Comparison of ENCODE assay signal across 9 cellular contexts in genomic region chr7:150756858-150757257, GRCh38. TPM values are rescaled to one million over a fixed set of nuclear protein-coding genes. Genes with fewer than 3 reads are reported as not detected.
DNase-seq lines count a peak whose midpoint lies in the region; ATAC-seq and TF ChIP-seq lines count a peak whose summit lies in the region.
"Had no signal": no experiment of that assay in that cellular context is flagged by ENCODE, and none has a peak within 500 bp of the region (broad histone marks: within the 10 kb centered on the region; RNA-seq: fewer than 3 reads in every experiment).

No MANE protein-coding gene starts in this region.

- peak; percentile 72 for TF ChIP-seq CTCF in CD4-positive, alpha-beta T cell (IDR thresholded peaks at IDR 0.05)
- TF ChIP-seq CTCF in GM23338 (conservative IDR thresholded peaks at IDR 0.05; ENCODE audit: low read depth in 2 of 2): peak; percentile 28 to 38
- peak; percentile 49 to 60 (median 56) for TF ChIP-seq CTCF in right lobe of liver (IDR thresholded peaks at IDR 0.05)

- H3K27ac ChIP-seq in CD4-positive, alpha-beta T cell (ENCODE audit: low read depth, low read length): no peak overlapping the region
- H3K27ac ChIP-seq in GM23338 (ENCODE audit: low read depth): no peak overlapping the region
- H3K27ac ChIP-seq in right lobe of liver: no peak overlapping the region

- H2AFZ ChIP-seq in GM23338: no peak overlapping the region

- no peak for TF ChIP-seq POLR2A in right lobe of liver (IDR thresholded peaks at IDR 0.05)

- ATAC-seq in CD4-positive, alpha-beta T cell (ENCODE audit: poor library complexity): peak; percentile 39
- ATAC-seq in GM23338: no peak
- ATAC-seq in activated CD8-positive, alpha-beta T cell treated with anti-CD3 and anti-CD28 coated beads, Interleukin-2, amount 10 ng/mL, durations not matched to agents 7 days and 5 days: no peak
- peak; percentile 51 to 76 (median 66) for ATAC-seq in right lobe of liver
- ATAC-seq in GM18511 (IDR thresholded peaks at IDR 0.05; ENCODE audit: unreplicated experiment): no peak

- H3K4me3 Mint-ChIP-seq in CD4-positive, alpha-beta T cell: peak overlapping the region; percentile 87
- no peak overlapping the region for H3K4me3 Mint-ChIP-seq in GM23338
- H3K4me3 Mint-ChIP-seq in activated CD8-positive, alpha-beta T cell treated with anti-CD3 and anti-CD28 coated beads, Interleukin-2, amount 10 ng/mL, durations not matched to agents 7 days and 5 days: peak overlapping the region; percentile 67

- H3K27me3 ChIP-seq in CD4-positive, alpha-beta T cell (ENCODE audit: control insufficient read depth, insufficient read depth, low read length): no peaks in the 10 kb centered on the region
- H3K27me3 ChIP-seq in GM23338 (ENCODE audit: insufficient read depth) (peaks cover 6% of the 10 kb centered on the region), right lobe of liver (no peaks in the 10 kb centered on the region)

- peak in 1 of 10 experiments; percentile 34 for DNase-seq in CD4-positive, alpha-beta T cell
- DNase-seq in GM23338 (ENCODE audit: low spot score): peak; percentile 32
- no peak for DNase-seq in activated CD8-positive, alpha-beta T cell treated with anti-CD3 and anti-CD28 coated beads, Interleukin-2, amount 10 ng/mL, durations not matched to agents 7 days and 5 days
- no peak for DNase-seq in right lobe of liver
- DNase-seq in AG20443 (ENCODE audit: low spot score): no peak
- DNase-seq in NCI-H524 treated with DMSO at 0.1 percent for 48 hours (lab: John Stamatoyannopoulos, UW): no peak
- no peak for DNase-seq in cortex of kidney (lab: John Stamatoyannopoulos, UW)
- DNase-seq: HCEC 1CT had no signal

- intact Hi-C loops in CD4-positive, alpha-beta T cell (cut with DNase I, micrococcal nuclease): loop anchor here (1.0 to 10.0 kb wide), 7 partner anchors 40 to 402 kb away; partner anchors contain the start of genes GIMAP1 (in 1 of the 2), GIMAP2 (in 1 of the 2) and GIMAP7 (in 1 of the 2)
- intact Hi-C loops in right lobe of liver (cut with DNase I): no loop called here

- H3K4me1 ChIP-seq in GM23338 (ENCODE audit: insufficient read depth): no peaks in the 10 kb centered on the region
- peaks cover 0 to 4% (median 0%) of the 10 kb centered on the region in 4 donors for H3K4me1 ChIP-seq in right lobe of liver

- H3K36me3 ChIP-seq in GM23338 (ENCODE audit: insufficient read depth): no peaks in the 10 kb centered on the region
- H3K36me3 ChIP-seq in right lobe of liver: no peaks in the 10 kb centered on the region

- peaks cover 2% of the 10 kb centered on the region for H3K9me3 Mint-ChIP-seq in CD4-positive, alpha-beta T cell
- peaks cover 6% of the 10 kb centered on the region; the same call in 2 of the 3 replicates for H3K9me3 Mint-ChIP-seq in GM23338
- peaks cover 8% of the 10 kb centered on the region for H3K9me3 Mint-ChIP-seq in activated CD8-positive, alpha-beta T cell treated with anti-CD3 and anti-CD28 coated beads, Interleukin-2, amount 10 ng/mL, durations not matched to agents 7 days and 5 days (ENCODE audit: insufficient read depth)

- CTCF ChIA-PET in CD4-positive, alpha-beta T cell (lab: Charles Lee): interaction anchor here (0.6 to 2.9 kb wide), 15 partner anchors 8 to 351 kb away, joined by 3 to 48 read pairs (median 3); partner anchors contain the start of genes GIMAP1, GIMAP4, GIMAP5 and GIMAP7
- CTCF ChIA-PET in activated CD8-positive, alpha-beta T cell treated with anti-CD3 and anti-CD28 coated beads, Interleukin-2, amount 10 ng/mL, durations not matched to agents 7 days and 5 days (lab: Charles Lee): interaction anchor here (0.6 to 5.0 kb wide), 18 partner anchors 11 to 401 kb away, joined by 3 to 85 read pairs (median 4); partner anchors contain the start of genes GIMAP2, GIMAP7 and GIMAP8

- peaks cover 54% of the 10 kb centered on the region for H3K4me1 Mint-ChIP-seq in CD4-positive, alpha-beta T cell (ENCODE audit: low read depth)
- H3K4me1 Mint-ChIP-seq in GM23338: no peaks in the 10 kb centered on the region
- peaks cover 49% of the 10 kb centered on the region for H3K4me1 Mint-ChIP-seq in activated CD8-positive, alpha-beta T cell treated with anti-CD3 and anti-CD28 coated beads, Interleukin-2, amount 10 ng/mL, durations not matched to agents 7 days and 5 days (ENCODE audit: low read depth)

- H3K27me3 Mint-ChIP-seq in CD4-positive, alpha-beta T cell: peaks cover 5% of the 10 kb centered on the region
- H3K27me3 Mint-ChIP-seq in GM23338 (ENCODE audit: insufficient read depth, low read depth, poor library complexity): peaks cover 13% of the 10 kb centered on the region
- H3K27me3 Mint-ChIP-seq in activated CD8-positive, alpha-beta T cell treated with anti-CD3 and anti-CD28 coated beads, Interleukin-2, amount 10 ng/mL, durations not matched to agents 7 days and 5 days (ENCODE audit: low read depth): no peaks in the 10 kb centered on the region

- H3K79me2 ChIP-seq in GM23338 (replicated peaks; ENCODE audit: insufficient read depth): no peaks in the 10 kb centered on the region

- H4K20me1 ChIP-seq in GM23338 (replicated peaks; ENCODE audit: insufficient read depth): no peaks in the 10 kb centered on the region; the same call in 1 of the 2 replicates

- H3K27ac Mint-ChIP-seq in CD4-positive, alpha-beta T cell: peak overlapping the region; percentile 99
- no peak overlapping the region for H3K27ac Mint-ChIP-seq in GM23338
- H3K27ac Mint-ChIP-seq in activated CD8-positive, alpha-beta T cell treated with anti-CD3 and anti-CD28 coated beads, Interleukin-2, amount 10 ng/mL, durations not matched to agents 7 days and 5 days: peak overlapping the region; percentile 90

- H3K9me2 ChIP-seq in GM23338 (ENCODE audit: insufficient read depth): no peaks in the 10 kb centered on the region

- no peaks in the 10 kb centered on the region for H3F3A ChIP-seq in GM23338 (replicated peaks; ENCODE audit: low read depth)

- H3K36me3 Mint-ChIP-seq in CD4-positive, alpha-beta T cell (ENCODE audit: low read depth): peaks cover 7% of the 10 kb centered on the region
- no peaks in the 10 kb centered on the region for H3K36me3 Mint-ChIP-seq in GM23338 (ENCODE audit: low read depth)
- H3K36me3 Mint-ChIP-seq in activated CD8-positive, alpha-beta T cell treated with anti-CD3 and anti-CD28 coated beads, Interleukin-2, amount 10 ng/mL, durations not matched to agents 7 days and 5 days (ENCODE audit: low read depth): peaks cover 5% of the 10 kb centered on the region

- no peak overlapping the region for H3K4me2 ChIP-seq in GM23338

- H3K9me3 ChIP-seq in CD4-positive, alpha-beta T cell (ENCODE audit: control insufficient read depth, low read length): no peaks in the 10 kb centered on the region
- H3K9me3 ChIP-seq in right lobe of liver: no peaks in the 10 kb centered on the region

- no peak overlapping the region for H3K4me3 ChIP-seq in GM23338
- no peak overlapping the region for H3K4me3 ChIP-seq in right lobe of liver

- 12% methylated on average over 1 of the region's 1 CpG for WGBS in right lobe of liver (ENCODE audit: insufficient coverage, low coverage, low lambda C conversion rate, missing lambda C conversion rate)

- POLR2A ChIA-PET in CD4-positive, alpha-beta T cell (lab: Charles Lee): interaction anchor here (0.6 to 5.2 kb wide), 9 partner anchors 13 to 306 kb away, joined by 4 to 120 read pairs (median 41); partner anchors contain the start of genes GIMAP1, GIMAP2, GIMAP4 and GIMAP6
- POLR2A ChIA-PET in activated CD8-positive, alpha-beta T cell treated with anti-CD3 and anti-CD28 coated beads, Interleukin-2, amount 10 ng/mL, durations not matched to agents 7 days and 5 days (lab: Charles Lee): interaction anchor here (2.3 to 2.6 kb wide), 3 partner anchors 189 to 308 kb away, joined by 13 to 38 read pairs (median 16); partner anchors contain the start of genes GIMAP4 and GIMAP8

RNA-seq across cellular contexts. Expression of gene GIMAP5, which starts 19.6 kb away (rescaled TPM):
- total RNA-seq in CD4-positive, alpha-beta T cell: 10 to 100 TPM; 31.3 to 35.2 TPM
- not detected in 2 replicates for total RNA-seq in GM23338 (2014; rRNA removed; shearing (Covaris generic))
- not detected in 2 replicates for polyA plus RNA-seq in GM23338 (2016; fragmentation: Nextera tagmentation; extraction: Ambion mirVana)
- total RNA-seq in activated CD8-positive, alpha-beta T cell treated with anti-CD3 and anti-CD28 coated beads, Interleukin-2, amount 10 ng/mL, durations not matched to agents 7 days and 5 days: 10 to 100 TPM; 56.3 to 63.3 TPM
- total RNA-seq in right lobe of liver: 1 to 10 TPM; 2.9 to 9.8 (median 8.0) TPM

RNA-seq across cellular contexts. Expression of gene GIMAP1, which starts 40.4 kb away (rescaled TPM):
- total RNA-seq in CD4-positive, alpha-beta T cell: 1 to 10 TPM; 8.0 to 8.1 TPM
- not detected in 2 replicates for total RNA-seq in GM23338 (2014; rRNA removed; shearing (Covaris generic))
- polyA plus RNA-seq in GM23338 (2016; fragmentation: Nextera tagmentation; extraction: Ambion mirVana): not detected in 2 replicates
- 10 to 100 TPM; 19.0 to 20.2 TPM for total RNA-seq in activated CD8-positive, alpha-beta T cell treated with anti-CD3 and anti-CD28 coated beads, Interleukin-2, amount 10 ng/mL, durations not matched to agents 7 days and 5 days
- total RNA-seq in right lobe of liver: 1 to 10 TPM in 5 of 6 experiments, under 1 TPM in 1; 0.73 to 2.4 (median 1.8) TPM

RNA-seq across cellular contexts. Expression of gene TMEM176B, which starts 43.3 kb away (rescaled TPM):
- not detected for total RNA-seq in CD4-positive, alpha-beta T cell
- 0.35 and 0.47 TPM in 2 replicates for total RNA-seq in GM23338 (2014; rRNA removed; shearing (Covaris generic))
- polyA plus RNA-seq in GM23338 (2016; fragmentation: Nextera tagmentation; extraction: Ambion mirVana): 0.42 and 0.83 TPM in 2 replicates
- not detected for total RNA-seq in activated CD8-positive, alpha-beta T cell treated with anti-CD3 and anti-CD28 coated beads, Interleukin-2, amount 10 ng/mL, durations not matched to agents 7 days and 5 days
- 1,000 to 10,000 TPM in 1 of 6 experiments, 100 to 1,000 TPM in 5; 711 to 1,315 (median 795) TPM for total RNA-seq in right lobe of liver

RNA-seq across cellular contexts. Expression of gene TMEM176A, which starts 43.7 kb away (rescaled TPM):
- not detected for total RNA-seq in CD4-positive, alpha-beta T cell
- total RNA-seq in GM23338 (2014; rRNA removed; shearing (Covaris generic)): not detected in 2 replicates
- 0.34 and 0.66 TPM in 2 replicates for polyA plus RNA-seq in GM23338 (2016; fragmentation: Nextera tagmentation; extraction: Ambion mirVana)
- not detected for total RNA-seq in activated CD8-positive, alpha-beta T cell treated with anti-CD3 and anti-CD28 coated beads, Interleukin-2, amount 10 ng/mL, durations not matched to agents 7 days and 5 days
- 1,000 to 10,000 TPM in 1 of 6 experiments, 100 to 1,000 TPM in 5; 441 to 1,033 (median 702) TPM for total RNA-seq in right lobe of liver

Comparison
In these comparisons a context has a peak if more than half of its experiments do, and no peak if none do; other contexts are left out.
1. ATAC-seq: peak in CD4-positive, alpha-beta T cell (single experiment) and right lobe of liver (4 of 4); none in GM23338 (single experiment), activated CD8-positive, alpha-beta T cell treated with anti-CD3 and anti-CD28 coated beads, Interleukin-2, amount 10 ng/mL, durations not matched to agents 7 days and 5 days (single experiment) and GM18511 (single experiment).
2. RNA of gene TMEM176B, which starts 43.3 kb away (total RNA-seq): 711 to 1,315 TPM in right lobe of liver; 0.35 to 0.47 TPM in GM23338, not detected in CD4-positive, alpha-beta T cell and not detected in activated CD8-positive, alpha-beta T cell treated with anti-CD3 and anti-CD28 coated beads, Interleukin-2, amount 10 ng/mL, durations not matched to agents 7 days and 5 days; every median in the first group is over 100 times any median in the second.
3. intact Hi-C loops: an anchor here in CD4-positive, alpha-beta T cell (1.0 to 10.0 kb wide); none called in right lobe of liver.
4. Peak in every context shown above with its lines, with median percentiles within 50 percentile points of each other: CTCF ChIP-seq.